In the genomic region with DNA sequence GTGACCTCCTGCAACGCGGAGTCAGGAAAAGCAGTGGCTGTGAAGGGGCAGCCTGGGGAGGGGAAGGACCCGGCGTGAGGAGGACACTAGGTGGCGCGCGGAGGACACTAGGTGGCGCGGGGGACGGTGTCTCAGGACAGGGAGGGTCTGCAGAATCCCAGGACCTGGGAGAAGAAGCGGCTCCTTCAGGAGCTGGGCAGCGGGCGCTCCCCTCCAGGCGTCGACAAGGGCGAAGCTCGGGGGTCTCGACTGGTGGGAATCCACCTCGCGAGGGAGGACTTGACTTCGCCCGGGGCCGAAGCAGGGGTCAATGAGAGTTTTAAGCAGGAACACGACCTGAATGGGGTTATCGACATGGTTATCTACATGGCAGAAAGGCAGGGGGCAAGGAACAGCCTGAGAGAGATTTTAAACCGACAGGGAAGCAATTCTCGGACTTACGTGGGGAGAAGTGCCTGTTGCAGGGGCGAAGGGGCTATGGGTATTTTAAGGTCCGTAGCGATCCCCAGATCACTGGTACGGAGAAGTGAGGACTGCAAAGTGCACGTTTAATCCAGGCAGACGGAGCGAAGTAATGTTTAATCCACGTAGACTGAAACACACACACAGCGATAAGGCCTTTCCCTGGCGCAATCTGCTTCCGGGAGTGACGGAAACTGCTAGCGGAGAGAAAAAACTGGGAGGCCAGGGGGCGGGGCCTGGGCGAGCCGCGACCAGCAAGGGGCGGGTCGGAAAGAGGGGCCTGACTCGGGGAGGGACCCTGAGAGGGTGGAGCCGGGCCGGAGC, we compare ENCODE assay signal across 1 cellular context.
TF ChIP-seq lines count a peak whose summit lies in the region.

Gene ZNF616 (minus strand): TSS at position 648 of the 786 bp plus-strand sequence. CDS start 9,426 bp downstream, outside the sequence.

TF ChIP-seq in HepG2, 621 proteins besides CTCF, POLR2A, EP300 and RAD21 (continued from another document and continues in another):
- TF ChIP-seq, protein P1, sequence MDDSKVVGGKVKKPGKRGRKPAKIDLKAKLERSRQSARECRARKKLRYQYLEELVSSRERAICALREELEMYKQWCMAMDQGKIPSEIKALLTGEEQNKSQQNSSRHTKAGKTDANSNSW (CRISPR knock-in tag; IDR thresholded peaks at IDR 0.05; ENCODE audit: borderline replicate concordance), result no peak
- no peak for TF ChIP-seq SP2 (CRISPR knock-in tag; IDR thresholded peaks at IDR 0.05)
- TF ChIP-seq EZH2 (conservative IDR thresholded peaks at IDR 0.05; ENCODE audit: low read depth, low read length), result no peak
- 0 out of 2 replicates have a peak, but pooled peaks have one; percentile 60 for TF ChIP-seq ZNF224 (CRISPR knock-in tag; IDR thresholded peaks at IDR 0.05)
- TF ChIP-seq, protein P2, sequence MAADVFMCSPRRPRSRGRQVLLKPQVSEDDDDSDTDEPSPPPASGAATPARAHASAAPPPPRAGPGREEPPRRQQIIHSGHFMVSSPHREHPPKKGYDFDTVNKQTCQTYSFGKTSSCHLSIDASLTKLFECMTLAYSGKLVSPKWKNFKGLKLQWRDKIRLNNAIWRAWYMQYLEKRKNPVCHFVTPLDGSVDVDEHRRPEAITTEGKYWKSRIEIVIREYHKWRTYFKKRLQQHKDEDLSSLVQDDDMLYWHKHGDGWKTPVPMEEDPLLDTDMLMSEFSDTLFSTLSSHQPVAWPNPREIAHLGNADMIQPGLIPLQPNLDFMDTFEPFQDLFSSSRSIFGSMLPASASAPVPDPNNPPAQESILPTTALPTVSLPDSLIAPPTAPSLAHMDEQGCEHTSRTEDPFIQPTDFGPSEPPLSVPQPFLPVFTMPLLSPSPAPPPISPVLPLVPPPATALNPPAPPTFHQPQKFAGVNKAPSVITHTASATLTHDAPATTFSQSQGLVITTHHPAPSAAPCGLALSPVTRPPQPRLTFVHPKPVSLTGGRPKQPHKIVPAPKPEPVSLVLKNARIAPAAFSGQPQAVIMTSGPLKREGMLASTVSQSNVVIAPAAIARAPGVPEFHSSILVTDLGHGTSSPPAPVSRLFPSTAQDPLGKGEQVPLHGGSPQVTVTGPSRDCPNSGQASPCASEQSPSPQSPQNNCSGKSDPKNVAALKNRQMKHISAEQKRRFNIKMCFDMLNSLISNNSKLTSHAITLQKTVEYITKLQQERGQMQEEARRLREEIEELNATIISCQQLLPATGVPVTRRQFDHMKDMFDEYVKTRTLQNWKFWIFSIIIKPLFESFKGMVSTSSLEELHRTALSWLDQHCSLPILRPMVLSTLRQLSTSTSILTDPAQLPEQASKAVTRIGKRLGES (CRISPR knock-in tag; IDR thresholded peaks at IDR 0.05; ENCODE audit: borderline replicate concordance), result no peak
- TF ChIP-seq ZNF296 (CRISPR knock-in tag; conservative IDR thresholded peaks at IDR 0.05), result no peak
- no peak for TF ChIP-seq ZNF292 (CRISPR knock-in tag; IDR thresholded peaks at IDR 0.05; ENCODE audit: borderline replicate concordance, low read depth)
- TF ChIP-seq ZNF672 (CRISPR knock-in tag; IDR thresholded peaks at IDR 0.05), result no peak
- TF ChIP-seq ZNF317 (CRISPR knock-in tag; IDR thresholded peaks at IDR 0.05), result no peak
- TF ChIP-seq ZBTB2 (CRISPR knock-in tag; IDR thresholded peaks at IDR 0.05; ENCODE audit: low read depth), result no peak
- no peak for TF ChIP-seq ZNF800 (CRISPR knock-in tag; IDR thresholded peaks at IDR 0.05)
- TF ChIP-seq NPAS2 (CRISPR knock-in tag; IDR thresholded peaks at IDR 0.05; ENCODE audit: borderline replicate concordance), result no peak
- TF ChIP-seq NCOA5 (CRISPR knock-in tag; IDR thresholded peaks at IDR 0.05), result no peak
- no peak for TF ChIP-seq HNRNPK (IDR thresholded peaks at IDR 0.05; ENCODE audit: low read depth, low read length, poor library complexity, severe bottlenecking)
- TF ChIP-seq PRDM10 (CRISPR knock-in tag; IDR thresholded peaks at IDR 0.05; ENCODE audit: low read depth), result no peak
- TF ChIP-seq ZFP1 (CRISPR knock-in tag; IDR thresholded peaks at IDR 0.05), result no peak
- peak; percentile 41; the same call in 1 of the 2 replicates for TF ChIP-seq CHD4 (IDR thresholded peaks at IDR 0.05; ENCODE audit: borderline replicate concordance, low read length)
- no peak for TF ChIP-seq PCBP2 (optimal IDR thresholded peaks at IDR 0.05; ENCODE audit: low read depth, low read length, poor library complexity, severe bottlenecking)
- TF ChIP-seq BRCA1 (CRISPR knock-in tag; IDR thresholded peaks at IDR 0.05), result no peak
- TF ChIP-seq NR1H2 (CRISPR knock-in tag; IDR thresholded peaks at IDR 0.05; ENCODE audit: borderline replicate concordance, low read depth), result no peak
- TF ChIP-seq SMARCE1 (IDR thresholded peaks at IDR 0.05; ENCODE audit: borderline replicate concordance), result no peak
- TF ChIP-seq IKZF1 (IDR thresholded peaks at IDR 0.05), result no peak
- TF ChIP-seq STAG1 (CRISPR knock-in tag; IDR thresholded peaks at IDR 0.05), result peak; percentile 82
- TF ChIP-seq, protein P3, sequence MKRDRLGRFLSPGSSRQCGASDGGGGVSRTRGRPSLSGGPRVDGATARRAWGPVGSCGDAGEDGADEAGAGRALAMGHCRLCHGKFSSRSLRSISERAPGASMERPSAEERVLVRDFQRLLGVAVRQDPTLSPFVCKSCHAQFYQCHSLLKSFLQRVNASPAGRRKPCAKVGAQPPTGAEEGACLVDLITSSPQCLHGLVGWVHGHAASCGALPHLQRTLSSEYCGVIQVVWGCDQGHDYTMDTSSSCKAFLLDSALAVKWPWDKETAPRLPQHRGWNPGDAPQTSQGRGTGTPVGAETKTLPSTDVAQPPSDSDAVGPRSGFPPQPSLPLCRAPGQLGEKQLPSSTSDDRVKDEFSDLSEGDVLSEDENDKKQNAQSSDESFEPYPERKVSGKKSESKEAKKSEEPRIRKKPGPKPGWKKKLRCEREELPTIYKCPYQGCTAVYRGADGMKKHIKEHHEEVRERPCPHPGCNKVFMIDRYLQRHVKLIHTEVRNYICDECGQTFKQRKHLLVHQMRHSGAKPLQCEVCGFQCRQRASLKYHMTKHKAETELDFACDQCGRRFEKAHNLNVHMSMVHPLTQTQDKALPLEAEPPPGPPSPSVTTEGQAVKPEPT (CRISPR knock-in tag; IDR thresholded peaks at IDR 0.05; ENCODE audit: low read depth), result no peak; the same call in 1 of the 2 replicates
- no peak for TF ChIP-seq ZNF781 (CRISPR knock-in tag; IDR thresholded peaks at IDR 0.05; ENCODE audit: borderline replicate concordance, not compliant biosample characterization)
- TF ChIP-seq, protein P4, sequence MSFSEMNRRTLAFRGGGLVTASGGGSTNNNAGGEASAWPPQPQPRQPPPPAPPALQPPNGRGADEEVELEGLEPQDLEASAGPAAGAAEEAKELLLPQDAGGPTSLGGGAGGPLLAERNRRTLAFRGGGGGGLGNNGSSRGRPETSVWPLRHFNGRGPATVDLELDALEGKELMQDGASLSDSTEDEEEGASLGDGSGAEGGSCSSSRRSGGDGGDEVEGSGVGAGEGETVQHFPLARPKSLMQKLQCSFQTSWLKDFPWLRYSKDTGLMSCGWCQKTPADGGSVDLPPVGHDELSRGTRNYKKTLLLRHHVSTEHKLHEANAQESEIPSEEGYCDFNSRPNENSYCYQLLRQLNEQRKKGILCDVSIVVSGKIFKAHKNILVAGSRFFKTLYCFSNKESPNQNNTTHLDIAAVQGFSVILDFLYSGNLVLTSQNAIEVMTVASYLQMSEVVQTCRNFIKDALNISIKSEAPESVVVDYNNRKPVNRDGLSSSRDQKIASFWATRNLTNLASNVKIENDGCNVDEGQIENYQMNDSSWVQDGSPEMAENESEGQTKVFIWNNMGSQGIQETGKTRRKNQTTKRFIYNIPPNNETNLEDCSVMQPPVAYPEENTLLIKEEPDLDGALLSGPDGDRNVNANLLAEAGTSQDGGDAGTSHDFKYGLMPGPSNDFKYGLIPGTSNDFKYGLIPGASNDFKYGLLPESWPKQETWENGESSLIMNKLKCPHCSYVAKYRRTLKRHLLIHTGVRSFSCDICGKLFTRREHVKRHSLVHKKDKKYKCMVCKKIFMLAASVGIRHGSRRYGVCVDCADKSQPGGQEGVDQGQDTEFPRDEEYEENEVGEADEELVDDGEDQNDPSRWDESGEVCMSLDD (CRISPR knock-in tag; IDR thresholded peaks at IDR 0.05; ENCODE audit: borderline replicate concordance), result no peak
- TF ChIP-seq ZNF780A (CRISPR knock-in tag; IDR thresholded peaks at IDR 0.05), result no peak
- no peak for TF ChIP-seq E2F5 (CRISPR knock-in tag; conservative IDR thresholded peaks at IDR 0.05)
- peak; percentile 60; the same call in 1 of the 2 replicates for TF ChIP-seq KDM5B (CRISPR knock-in tag; IDR thresholded peaks at IDR 0.05; ENCODE audit: borderline replicate concordance)
- TF ChIP-seq ZNF615 (CRISPR knock-in tag; IDR thresholded peaks at IDR 0.05; ENCODE audit: borderline replicate concordance), result no peak
- TF ChIP-seq ZZZ3 (CRISPR knock-in tag; IDR thresholded peaks at IDR 0.05; ENCODE audit: borderline replicate concordance), result peak; percentile 70; the same call in 1 of the 2 replicates
- TF ChIP-seq, protein P5, sequence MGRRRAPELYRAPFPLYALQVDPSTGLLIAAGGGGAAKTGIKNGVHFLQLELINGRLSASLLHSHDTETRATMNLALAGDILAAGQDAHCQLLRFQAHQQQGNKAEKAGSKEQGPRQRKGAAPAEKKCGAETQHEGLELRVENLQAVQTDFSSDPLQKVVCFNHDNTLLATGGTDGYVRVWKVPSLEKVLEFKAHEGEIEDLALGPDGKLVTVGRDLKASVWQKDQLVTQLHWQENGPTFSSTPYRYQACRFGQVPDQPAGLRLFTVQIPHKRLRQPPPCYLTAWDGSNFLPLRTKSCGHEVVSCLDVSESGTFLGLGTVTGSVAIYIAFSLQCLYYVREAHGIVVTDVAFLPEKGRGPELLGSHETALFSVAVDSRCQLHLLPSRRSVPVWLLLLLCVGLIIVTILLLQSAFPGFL (CRISPR knock-in tag; IDR thresholded peaks at IDR 0.05), result no peak
- peak; percentile 88 for TF ChIP-seq ZFX (CRISPR knock-in tag; IDR thresholded peaks at IDR 0.05; ENCODE audit: low read depth)
- TF ChIP-seq SIX1 (CRISPR knock-in tag; IDR thresholded peaks at IDR 0.05; ENCODE audit: borderline replicate concordance), result no peak
- TF ChIP-seq ZMAT3 (CRISPR knock-in tag; conservative IDR thresholded peaks at IDR 0.05), result no peak; the same call in 1 of the 2 replicates
- TF ChIP-seq, protein P6, sequence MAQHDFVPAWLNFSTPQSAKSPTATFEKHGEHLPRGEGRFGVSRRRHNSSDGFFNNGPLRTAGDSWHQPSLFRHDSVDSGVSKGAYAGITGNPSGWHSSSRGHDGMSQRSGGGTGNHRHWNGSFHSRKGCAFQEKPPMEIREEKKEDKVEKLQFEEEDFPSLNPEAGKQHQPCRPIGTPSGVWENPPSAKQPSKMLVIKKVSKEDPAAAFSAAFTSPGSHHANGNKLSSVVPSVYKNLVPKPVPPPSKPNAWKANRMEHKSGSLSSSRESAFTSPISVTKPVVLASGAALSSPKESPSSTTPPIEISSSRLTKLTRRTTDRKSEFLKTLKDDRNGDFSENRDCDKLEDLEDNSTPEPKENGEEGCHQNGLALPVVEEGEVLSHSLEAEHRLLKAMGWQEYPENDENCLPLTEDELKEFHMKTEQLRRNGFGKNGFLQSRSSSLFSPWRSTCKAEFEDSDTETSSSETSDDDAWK (CRISPR knock-in tag; IDR thresholded peaks at IDR 0.05), result no peak
- no peak for TF ChIP-seq MED8 (CRISPR knock-in tag; IDR thresholded peaks at IDR 0.05; ENCODE audit: insufficient replicate concordance)
- no peak for TF ChIP-seq MYNN (CRISPR knock-in tag; IDR thresholded peaks at IDR 0.05; ENCODE audit: low read depth)
- TF ChIP-seq HNF4A (CRISPR knock-in tag; IDR thresholded peaks at IDR 0.05), result no peak
